1 cellular context compared by ENCODE assay signal in genomic region chr4:111014537-111014936, GRCh38.
TF ChIP-seq lines count a peak whose summit lies in the region.

No MANE protein-coding gene starts in this region.

TF ChIP-seq in GM23338, 12 proteins besides CTCF, POLR2A, EP300 and RAD21 (continued from another document):
- TF ChIP-seq ZNF462 (CRISPR knock-in tag; IDR thresholded peaks at IDR 0.05) (no peak), ZNF331 (CRISPR knock-in tag; IDR thresholded peaks at IDR 0.05; ENCODE audit: low read depth) (no peak)
